Comparison of ENCODE assay signal across 10 cellular contexts in the genomic region with DNA sequence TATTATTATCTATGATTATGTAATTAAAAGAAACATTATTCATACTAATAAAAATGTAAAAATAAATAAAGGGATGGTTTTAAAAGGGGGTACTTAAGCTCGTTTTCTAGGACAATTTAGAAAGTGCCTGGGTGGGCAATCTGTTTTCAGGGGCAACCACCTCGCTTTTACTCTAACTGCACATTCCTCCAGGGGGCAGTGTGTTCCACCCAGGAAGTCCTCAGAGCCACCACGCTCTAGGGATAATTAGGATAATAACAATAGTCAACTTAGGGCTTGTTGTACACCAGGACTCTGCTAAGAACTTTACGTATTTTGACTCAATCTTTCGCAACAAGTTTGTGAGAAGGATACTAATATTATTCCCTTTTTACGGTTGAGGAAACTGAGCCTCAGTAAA.
A peak's percentile ranks its signal among the peaks of the same experiment; 100 is the strongest.
DNase-seq lines count a peak whose midpoint lies in the region; ATAC-seq and TF ChIP-seq lines count a peak whose summit lies in the region.
"Had no signal": no experiment of that assay in that cellular context is flagged by ENCODE, and none has a peak within 500 bp of the region (broad histone marks: within the 10 kb centered on the region; RNA-seq: fewer than 3 reads in every experiment).

No MANE protein-coding gene starts in this region.

- no peak overlapping the region for H3K27ac Mint-ChIP-seq in activated T-cell treated with anti-CD3 and anti-CD28 coated beads, Interleukin-2, amount 50 U/mL, for 72 hours
- H3K27ac Mint-ChIP-seq: activated naive CD8-positive, alpha-beta T cell had no signal

- H3K4me3 Mint-ChIP-seq in activated T-cell treated with anti-CD3 and anti-CD28 coated beads, Interleukin-2, amount 50 U/mL, for 72 hours, result no peak overlapping the region
- H3K4me3 Mint-ChIP-seq: activated naive CD8-positive, alpha-beta T cell had no signal

- H3K9ac ChIP-seq in smooth muscle cell (ENCODE audit: low read depth), result no peak overlapping the region

- H3K36me3 Mint-ChIP-seq in activated T-cell treated with anti-CD3 and anti-CD28 coated beads, Interleukin-2, amount 50 U/mL, for 72 hours (ENCODE audit: insufficient read depth in 2 of 2), result no peaks in the 10 kb centered on the region
- H3K36me3 Mint-ChIP-seq: activated naive CD8-positive, alpha-beta T cell had no signal

- ATAC-seq in activated T-cell treated with anti-CD3 and anti-CD28 coated beads, Interleukin-2, amount 50 U/mL, for 72 hours (replicated peaks in 1 of 2), result no peak
- no peak for ATAC-seq in GM21360 (IDR thresholded peaks at IDR 0.05; ENCODE audit: unreplicated experiment)

- H3K9me3 Mint-ChIP-seq in activated T-cell treated with anti-CD3 and anti-CD28 coated beads, Interleukin-2, amount 50 U/mL, for 72 hours, result no peaks in the 10 kb centered on the region

- no peak overlapping the region for H3K4me3 ChIP-seq in epithelial cell of esophagus (ENCODE audit: low read length)
- no peak overlapping the region for H3K4me3 ChIP-seq in smooth muscle cell

- no peaks in the 10 kb centered on the region for H3K27me3 Mint-ChIP-seq in activated T-cell treated with anti-CD3 and anti-CD28 coated beads, Interleukin-2, amount 50 U/mL, for 72 hours (ENCODE audit: low read depth)
- H3K27me3 Mint-ChIP-seq: activated naive CD8-positive, alpha-beta T cell had no signal

- no peaks in the 10 kb centered on the region for H4K20me1 ChIP-seq in smooth muscle cell (ENCODE audit: low read depth)

- H3K27ac ChIP-seq in smooth muscle cell (ENCODE audit: low read depth), result no peak overlapping the region

- H3K4me1 Mint-ChIP-seq in activated T-cell treated with anti-CD3 and anti-CD28 coated beads, Interleukin-2, amount 50 U/mL, for 72 hours (ENCODE audit: low read depth), result no peaks in the 10 kb centered on the region

- 76% methylated on average over 6 of the region's 6 CpGs for WGBS in smooth muscle cell (ENCODE audit: low lambda C conversion rate)

- H2AFZ ChIP-seq in smooth muscle cell (ENCODE audit: low read depth), result no peak overlapping the region

- no peaks in the 10 kb centered on the region for H3K79me2 ChIP-seq in smooth muscle cell (ENCODE audit: low read depth)

- no peaks in the 10 kb centered on the region for H3K9me3 ChIP-seq in smooth muscle cell (replicated peaks; ENCODE audit: low read depth)

- no peaks in the 10 kb centered on the region for H3F3A ChIP-seq in smooth muscle cell (ENCODE audit: low read depth)

- TF ChIP-seq CTCF in LNCAP (IDR thresholded peaks at IDR 0.05), result peak; percentile 54
- peak; percentile 45 for TF ChIP-seq CTCF in epithelial cell of esophagus (IDR thresholded peaks at IDR 0.05; ENCODE audit: insufficient read depth, low read depth, low read length, missing control alignments)
- peak; percentile 41 for TF ChIP-seq CTCF in smooth muscle cell (IDR thresholded peaks at IDR 0.05; ENCODE audit: borderline replicate concordance, insufficient read depth, poor library complexity, severe bottlenecking)

- no peaks in the 10 kb centered on the region for H3K4me1 ChIP-seq in smooth muscle cell (ENCODE audit: low read depth)

- H3K36me3 ChIP-seq in smooth muscle cell (ENCODE audit: low read depth), result no peaks in the 10 kb centered on the region

- H3K27me3 ChIP-seq in smooth muscle cell (ENCODE audit: low read depth), result no peaks in the 10 kb centered on the region

- no peak overlapping the region for H3K4me2 ChIP-seq in smooth muscle cell

- peak; percentile 1 to 3 for DNase-seq in activated T-cell treated with anti-CD3 and anti-CD28 coated beads, Interleukin-2, amount 50 U/mL, for 72 hours
- DNase-seq in activated T-cell treated with anti-CD3 and anti-CD28 coated beads, Interleukin-2, amount 50 U/mL, for 1 hour, result no peak
- DNase-seq in epithelial cell of esophagus (ENCODE audit: low read depth), result peak; percentile 47
- no peak for DNase-seq in smooth muscle cell (lab: John Stamatoyannopoulos, UW; ENCODE audit: unreplicated experiment)
- DNase-seq in central memory CD4-positive, alpha-beta T cell, result no peak
- no peak for DNase-seq in occipital lobe (lab: John Stamatoyannopoulos, UW)
- DNase-seq: kidney glomerular epithelial cell had no signal

Comparison
In these comparisons a context has a peak if more than half of its experiments do, and no peak if none do; other contexts are left out.
1. DNase-seq: peak in activated T-cell treated with anti-CD3 and anti-CD28 coated beads, Interleukin-2, amount 50 U/mL, for 72 hours (2 of 2) and epithelial cell of esophagus (single experiment); none in activated T-cell treated with anti-CD3 and anti-CD28 coated beads, Interleukin-2, amount 50 U/mL, for 1 hour (single experiment), smooth muscle cell (single experiment), central memory CD4-positive, alpha-beta T cell (single experiment) and occipital lobe (single experiment).
2. Peak in every context shown above with its lines, with median percentiles within 50 percentile points of each other: CTCF ChIP-seq.